ENCODE assay signal across 8 cellular contexts in genomic region chr19:2168619-2169424, GRCh38. TPM values are rescaled to one million over a fixed set of nuclear protein-coding genes. Genes with fewer than 3 reads are reported as not detected.
A peak's percentile ranks its signal among the peaks of the same experiment; 100 is the strongest.
DNase-seq lines count a peak whose midpoint lies in the region; ATAC-seq and TF ChIP-seq lines count a peak whose summit lies in the region.

No MANE protein-coding gene starts in this region.

- H3K4me3 ChIP-seq in AG09309 (ENCODE audit: control insufficient read depth, low read depth, low read length) (no peak overlapping the region; the same call in 1 of the 2 replicates), psoas muscle (peak overlapping the region; percentile 39), aorta (ENCODE audit: low read length in 2 of 2) (no peak overlapping the region)

- intact Hi-C loops in cardiac septum (cut with DNase I), result loop anchor here (1.0 to 10.0 kb wide), 2 partner anchors 17 to 456 kb away; no protein-coding TSS in a partner anchor
- intact Hi-C loops in psoas muscle (cut with DNase I), result no loop called here
- intact Hi-C loops in aorta (cut with DNase I), result loop anchor here in 1 of 2 donors (2.0 kb wide), 1 partner anchor 14 kb away; no protein-coding TSS in a partner anchor

- TF ChIP-seq CTCF in AG09309 (IDR thresholded peaks at IDR 0.05; ENCODE audit: control insufficient read depth, insufficient read depth, low read depth, low read length, missing control alignments) (no peak), psoas muscle (IDR thresholded peaks at IDR 0.05) (no peak)

- no peaks in the 10 kb centered on the region for H3K36me3 ChIP-seq in psoas muscle (ENCODE audit: insufficient read depth in 1 of 2, low read depth in 1 of 2)
- no peaks in the 10 kb centered on the region for H3K36me3 ChIP-seq in aorta (ENCODE audit: control insufficient read depth in 1 of 2, insufficient read depth in 2 of 2, low read length in 1 of 2)

- H3K4me1 ChIP-seq in psoas muscle, result peaks cover 73% of the 10 kb centered on the region
- H3K4me1 ChIP-seq in aorta (ENCODE audit: control insufficient read depth in 1 of 2, insufficient read depth in 2 of 2, low read length in 2 of 2), result peaks cover 0 to 4% of the 10 kb centered on the region in 2 donors

- H3K9me3 ChIP-seq in psoas muscle (no peaks in the 10 kb centered on the region), aorta (ENCODE audit: control insufficient read depth, low read length) (no peaks in the 10 kb centered on the region)

- 6 to 14% (median 8%) methylated on average over 24 of the region's 24 CpGs for WGBS in adipose tissue, 3 donors
- 2 to 9% (median 3%) methylated on average over 24 of the region's 24 CpGs for WGBS in psoas muscle, 3 donors
- 3 to 5% methylated on average over 24 of the region's 24 CpGs for WGBS in aorta, 2 donors

- no peaks in the 10 kb centered on the region for H3K27me3 ChIP-seq in psoas muscle (ENCODE audit: insufficient read depth in 3 of 3, low read length in 2 of 3)
- H3K27me3 ChIP-seq in aorta (ENCODE audit: control insufficient read depth in 1 of 2, insufficient read depth in 2 of 2, low read length in 1 of 2), result no peaks in the 10 kb centered on the region

- in situ Hi-C loops in SK-MEL-5 (cut with HindIII; ENCODE audit: low pct_unique_long_range_greater_than_20kb, low sequenced_read_pairs), result no loop called here

- H3K27ac ChIP-seq in adipose tissue (ENCODE audit: low read depth, low read length) (peak overlapping the region; percentile 79), psoas muscle (peak overlapping the region; percentile 90), aorta (ENCODE audit: low read depth in 1 of 2, low read length in 2 of 2) (peak overlapping the region in 1 of 2 donors; percentile 83)

- peak; percentile 90 for DNase-seq in AG09309 (ENCODE audit: low read depth)
- peak; percentile 92 for DNase-seq in SK-MEL-5 (ENCODE audit: low read depth, low spot score)
- DNase-seq in cardiac septum (ENCODE audit: low spot score), result peak; percentile 98
- peak; percentile 99 for DNase-seq in psoas muscle
- DNase-seq in aorta, result peak; percentile 98 to 99

- peak; percentile 46 for ATAC-seq in GM18873 (IDR thresholded peaks at IDR 0.05; ENCODE audit: low FRiP score, unreplicated experiment)
- peak; percentile 36 for ATAC-seq in HG03342 (IDR thresholded peaks at IDR 0.05; ENCODE audit: unreplicated experiment)
- ATAC-seq in psoas muscle, result peak; percentile 86 to 92 (median 90)
- peak; percentile 94 for ATAC-seq in aorta (ENCODE audit: low FRiP score)

RNA-seq across cellular contexts. Expression of gene DOT1L, which starts 5.1 kb away (rescaled TPM):
- total RNA-seq in SK-MEL-5 (2014; rRNA removed; shearing (Covaris generic)), result 2.1 and 3.8 TPM in 2 replicates
- polyA plus RNA-seq in SK-MEL-5 (2015; cell fraction: cytosol; rRNA removed), result 21.4 and 37.8 TPM in 2 replicates
- 29.8 and 33.0 TPM in 2 replicates for polyA plus RNA-seq in SK-MEL-5 (2015; cell fraction: nucleus; rRNA removed)
- polyA plus RNA-seq in adipose tissue, result 10 to 100 TPM in 1 of 3 donors, 1 to 10 TPM in 2; 5.8 to 17.4 (median 8.4) TPM
- total RNA-seq in cardiac septum, result 15.2 TPM
- total RNA-seq in psoas muscle, result 10 to 100 TPM; 11.2 to 25.9 (median 22.1) TPM
- 10 to 100 TPM in 2 of 3 donors, 1 to 10 TPM in 1; 7.6 to 16.3 (median 15.5) TPM for polyA plus RNA-seq in psoas muscle
- 10 to 100 TPM; 22.6 to 24.8 TPM for total RNA-seq in aorta
- polyA plus RNA-seq in aorta, result 1 to 10 TPM; 4.4 to 4.9 TPM

RNA-seq across cellular contexts. Expression of gene AP3D1, which starts 17.5 kb away (rescaled TPM):
- 114 and 131 TPM in 2 replicates for total RNA-seq in SK-MEL-5 (2014; rRNA removed; shearing (Covaris generic))
- polyA plus RNA-seq in SK-MEL-5 (2015; cell fraction: cytosol; rRNA removed), result 178 and 232 TPM in 2 replicates
- 214 and 241 TPM in 2 replicates for polyA plus RNA-seq in SK-MEL-5 (2015; cell fraction: nucleus; rRNA removed)
- 10 to 100 TPM; 68.0 to 70.9 (median 69.8) TPM for polyA plus RNA-seq in adipose tissue
- 89.0 TPM for total RNA-seq in cardiac septum
- total RNA-seq in psoas muscle, result 100 to 1,000 TPM in 2 of 4 donors, 10 to 100 TPM in 2; 71.9 to 103 (median 91.4) TPM
- polyA plus RNA-seq in psoas muscle, result 100 to 1,000 TPM in 1 of 3 donors, 10 to 100 TPM in 2; 51.5 to 120 (median 76.0) TPM
- total RNA-seq in aorta, result 10 to 100 TPM; 74.8 to 84.3 TPM
- polyA plus RNA-seq in aorta, result 10 to 100 TPM; 31.7 to 61.9 TPM

Comparison
In these comparisons a context has a peak if more than half of its experiments do, and no peak if none do; other contexts are left out.
1. ATAC-seq: peak in every context shown above with its lines; median percentile 94 in aorta; 90 in psoas muscle; 46 in GM18873; 36 in HG03342.